In genomic region chr6:24667378-24667803, GRCh38 we compare ENCODE assay signal across 8 cellular contexts. TPM values are rescaled to one million over a fixed set of nuclear protein-coding genes. Genes with fewer than 3 reads are reported as not detected.
A peak's percentile ranks its signal among the peaks of the same experiment; 100 is the strongest.
DNase-seq lines count a peak whose midpoint lies in the region; ATAC-seq, FAIRE-seq and TF ChIP-seq lines count a peak whose summit lies in the region.

No MANE protein-coding gene starts in this region.

- H3K27me3 Mint-ChIP-seq in T-helper 1 cell treated with Interleukin-12 subunit alpha and Interleukin-12 subunit beta and Interleukin-4 antibody, amounts not matched to agents 30 μg/mL and 1 μg/mL, for 36 hours (ENCODE audit: low read depth): no peaks in the 10 kb centered on the region

- H3K4me3 Mint-ChIP-seq in T-helper 1 cell treated with Interleukin-12 subunit alpha and Interleukin-12 subunit beta and Interleukin-4 antibody, amounts not matched to agents 30 μg/mL and 1 μg/mL, for 36 hours: peak overlapping the region; percentile 98

- peak overlapping the region; percentile 99 for H3K27ac Mint-ChIP-seq in T-helper 1 cell treated with Interleukin-12 subunit alpha and Interleukin-12 subunit beta and Interleukin-4 antibody, amounts not matched to agents 30 μg/mL and 1 μg/mL, for 36 hours

- H3K4me3 ChIP-seq in pancreas: peak overlapping the region; percentile 60 to 93 (median 66)

- no peak for TF ChIP-seq POLR2A in GM12891 (IDR thresholded peaks at IDR 0.05; ENCODE audit: low read depth, low read length)

- DNase-seq in GM03348 (ENCODE audit: low spot score) (peak; percentile 13), fibroblast of peridontal ligament (ENCODE audit: extremely low read depth) (peak; percentile 72), pancreas (no peak), SW480 (ENCODE audit: low spot score) (no peak), GM12891 (ENCODE audit: insufficient read length, low spot score) (no peak)

- H3K36me3 Mint-ChIP-seq in T-helper 1 cell treated with Interleukin-12 subunit alpha and Interleukin-12 subunit beta and Interleukin-4 antibody, amounts not matched to agents 30 μg/mL and 1 μg/mL, for 36 hours (ENCODE audit: low read depth): peaks cover 45% of the 10 kb centered on the region

- no peaks in the 10 kb centered on the region for H3K27me3 ChIP-seq in pancreas

- peaks cover 0 to 24% (median 12%) of the 10 kb centered on the region in 3 donors for H3K4me1 ChIP-seq in pancreas

- H3K9me3 Mint-ChIP-seq in T-helper 1 cell treated with Interleukin-12 subunit alpha and Interleukin-12 subunit beta and Interleukin-4 antibody, amounts not matched to agents 30 μg/mL and 1 μg/mL, for 36 hours: peaks cover 28% of the 10 kb centered on the region

- peaks cover 0 to 4% (median 3%) of the 10 kb centered on the region in 3 donors for H3K36me3 ChIP-seq in pancreas

- no peak for TF ChIP-seq CTCF in pancreas (IDR thresholded peaks at IDR 0.05)

- intact Hi-C loops in pancreas (cut with DNase I): no loop called here

- no peak for FAIRE-seq in pancreas (lab: Jason Lieb, UNC)
- no peak for FAIRE-seq in GM12891 (lab: Jason Lieb, UNC)

- peak overlapping the region; percentile 88 to 97 (median 93) for H3K27ac ChIP-seq in pancreas

- H3K4me1 Mint-ChIP-seq in T-helper 1 cell treated with Interleukin-12 subunit alpha and Interleukin-12 subunit beta and Interleukin-4 antibody, amounts not matched to agents 30 μg/mL and 1 μg/mL, for 36 hours (ENCODE audit: low read depth): peaks cover 40% of the 10 kb centered on the region

- WGBS in pancreas, 2 donors: 1 to 2% methylated on average over 9 of the region's 9 CpGs

- no peaks in the 10 kb centered on the region for H3K9me3 ChIP-seq in pancreas

- ATAC-seq in HG02763 (IDR thresholded peaks at IDR 0.05; ENCODE audit: unreplicated experiment) (peak; percentile 6), pancreas (peak; percentile 10 to 65 (median 26)), GM18519 (IDR thresholded peaks at IDR 0.05; ENCODE audit: low FRiP score, unreplicated experiment) (no peak)

TF ChIP-seq in GM12891, 5 proteins besides CTCF, POLR2A, EP300 and RAD21:
- TF ChIP-seq POU2F2 (IDR thresholded peaks at IDR 0.05; ENCODE audit: low read depth, low read length): no peak

RNA-seq across cellular contexts. Expression of gene ACOT13, which starts 0.5 kb away (rescaled TPM):
- 10 to 100 TPM in 3 of 6 donors, 1 to 10 TPM in 3; 7.1 to 11.6 (median 9.3) TPM for total RNA-seq in pancreas
- polyA plus RNA-seq in pancreas: 10 to 100 TPM; 10.2 to 17.7 TPM
- polyA plus RNA-seq in GM12891 (2012; ENCODE audit: low read depth, missing spikeins): 23.6 TPM

RNA-seq across cellular contexts. Expression of gene TDP2, which starts 0.7 kb away (rescaled TPM):
- 10 to 100 TPM; 14.7 to 26.9 (median 18.3) TPM for total RNA-seq in pancreas
- polyA plus RNA-seq in pancreas: 10 to 100 TPM; 21.6 to 41.9 TPM
- 35.0 TPM for polyA plus RNA-seq in GM12891 (2012; ENCODE audit: low read depth, missing spikeins)

RNA-seq across cellular contexts. Expression of gene KIAA0319, which starts 21.4 kb away (rescaled TPM):
- 1 to 10 TPM in 3 of 6 donors, under 1 TPM in 3; 0.51 to 1.2 (median 0.95) TPM for total RNA-seq in pancreas
- 1 to 10 TPM; 1.5 to 4.6 TPM for polyA plus RNA-seq in pancreas
- polyA plus RNA-seq in GM12891 (2012; ENCODE audit: low read depth, missing spikeins): 0.01 TPM

RNA-seq across cellular contexts. Expression of gene C6orf62, which starts 51.6 kb away (rescaled TPM):
- 10 to 100 TPM; 33.7 to 85.6 (median 53.2) TPM for total RNA-seq in pancreas
- 10 to 100 TPM; 45.7 to 52.4 TPM for polyA plus RNA-seq in pancreas
- 51.0 TPM for polyA plus RNA-seq in GM12891 (2012; ENCODE audit: low read depth, missing spikeins)

Comparison
In these comparisons a context has a peak if more than half of its experiments do, and no peak if none do; other contexts are left out.
1. DNase-seq: peak in GM03348 (single experiment) and fibroblast of peridontal ligament (single experiment); none in pancreas (0 of 6), SW480 (single experiment) and GM12891 (single experiment).